9 cellular contexts compared by ENCODE assay signal in the genomic region with DNA sequence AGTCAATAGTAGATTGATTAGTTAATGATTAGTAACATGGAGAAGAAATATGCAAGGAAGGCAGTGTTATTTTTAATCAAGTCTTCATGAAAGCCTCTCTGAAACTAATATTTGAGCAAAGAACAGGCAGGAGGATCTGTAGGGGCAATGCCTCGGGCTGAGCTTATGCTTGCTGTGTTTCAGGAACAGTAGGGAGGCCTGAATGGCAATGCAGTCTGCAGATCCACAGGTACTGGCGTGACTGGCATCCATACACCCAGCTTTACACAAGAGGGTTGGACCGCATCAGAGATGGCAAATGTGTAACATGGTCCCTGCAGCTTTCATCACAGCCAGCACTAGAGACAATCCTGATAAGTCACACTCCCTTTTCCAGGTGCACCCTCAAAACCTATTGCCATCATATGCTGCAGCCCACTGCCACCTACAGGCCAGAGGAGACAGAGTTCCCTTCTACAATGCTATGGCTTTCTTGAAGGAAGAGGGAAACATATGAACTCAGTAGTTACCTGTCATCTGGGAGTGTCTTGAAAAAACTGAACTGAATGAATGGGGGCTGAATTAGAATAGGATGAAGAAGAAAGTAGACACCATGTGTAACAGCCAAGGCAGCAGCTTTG.
DNase-seq lines count a peak whose midpoint lies in the region; ATAC-seq and TF ChIP-seq lines count a peak whose summit lies in the region.
"Had no signal": no experiment of that assay in that cellular context is flagged by ENCODE, and none has a peak within 500 bp of the region (broad histone marks: within the 10 kb centered on the region; RNA-seq: fewer than 3 reads in every experiment).

No MANE protein-coding gene starts in this region.

- TF ChIP-seq CTCF in chondrocyte (IDR thresholded peaks at IDR 0.05) = peak; percentile 77

- no peak overlapping the region for H3K23ac ChIP-seq in mesenchymal stem cell (ENCODE audit: low read length in 2 of 2)

- no peak overlapping the region for H3K14ac ChIP-seq in mesenchymal stem cell (ENCODE audit: low read length in 2 of 2)

- no peak overlapping the region for H2BK5ac ChIP-seq in mesenchymal stem cell (ENCODE audit: low read depth, low read length, poor library complexity, severe bottlenecking)

- H3K27me3 ChIP-seq in mesenchymal stem cell (ENCODE audit: control insufficient read depth in 1 of 2, insufficient read depth in 1 of 2, low read length in 2 of 2) = peaks cover 0 to 7% of the 10 kb centered on the region in 2 experiments

- H2BK120ac ChIP-seq in mesenchymal stem cell (ENCODE audit: low read depth, low read length) = no peak overlapping the region

- H3K27ac Mint-ChIP-seq in chondrocyte (ENCODE audit: unreplicated experiment) (no peak overlapping the region), immature natural killer cell (no peak overlapping the region)

- no peak overlapping the region for H3K4ac ChIP-seq in mesenchymal stem cell (ENCODE audit: low read depth in 1 of 2, low read length in 2 of 2)

- no peak overlapping the region for H3K4me3 Mint-ChIP-seq in chondrocyte (ENCODE audit: unreplicated experiment)
- no peak overlapping the region for H3K4me3 Mint-ChIP-seq in immature natural killer cell
- H3K4me3 Mint-ChIP-seq: activated T-cell treated with anti-CD3 and anti-CD28 coated beads, Interleukin-2, amount 50 U/mL, for 72 hours had no signal

- H2AFZ ChIP-seq in mesenchymal stem cell (ENCODE audit: low read depth, low read length) = no peak overlapping the region

- H3K4me1 Mint-ChIP-seq in chondrocyte (ENCODE audit: low read depth) (no peaks in the 10 kb centered on the region), immature natural killer cell (no peaks in the 10 kb centered on the region)

- H3K27ac ChIP-seq in mesenchymal stem cell (ENCODE audit: low read length, poor library complexity, severe bottlenecking) = no peak overlapping the region

- peaks cover 4% of the 10 kb centered on the region for H3K27me3 Mint-ChIP-seq in chondrocyte (ENCODE audit: low read depth)
- peaks cover 0 to 3% (median 0%) of the 10 kb centered on the region in 3 donors for H3K27me3 Mint-ChIP-seq in immature natural killer cell (ENCODE audit: low read depth in 3 of 3)

- no peak overlapping the region for H2BK15ac ChIP-seq in mesenchymal stem cell (ENCODE audit: low read depth, poor library complexity, severe bottlenecking)

- H3K9ac ChIP-seq in mesenchymal stem cell (ENCODE audit: low read length) = no peak overlapping the region

- WGBS in mesenchymal stem cell = 47% methylated on average over 3 of the region's 3 CpGs

- no peak overlapping the region for H3K4me3 ChIP-seq in mesenchymal stem cell (ENCODE audit: insufficient read depth in 1 of 2, low read depth in 1 of 2, low read length in 2 of 2)

- no peaks in the 10 kb centered on the region for H3K4me1 ChIP-seq in mesenchymal stem cell (ENCODE audit: control insufficient read depth, insufficient read depth, low read depth, low read length)

- no peak overlapping the region for H2AK5ac ChIP-seq in mesenchymal stem cell (ENCODE audit: low read length, severe bottlenecking)

- no peak overlapping the region for H4K91ac ChIP-seq in mesenchymal stem cell (ENCODE audit: low read length)

- no peak overlapping the region for H3K4me2 ChIP-seq in mesenchymal stem cell (ENCODE audit: low read length, poor library complexity, severe bottlenecking)

- no peak overlapping the region for H2BK12ac ChIP-seq in mesenchymal stem cell (ENCODE audit: low read length in 2 of 2)

- no peak overlapping the region for H4K8ac ChIP-seq in mesenchymal stem cell (ENCODE audit: low read length)

- H3K36me3 Mint-ChIP-seq in chondrocyte (ENCODE audit: low read depth) (no peaks in the 10 kb centered on the region), immature natural killer cell (no peaks in the 10 kb centered on the region)

- peak; percentile 75 for ATAC-seq in HG02884 (IDR thresholded peaks at IDR 0.05; ENCODE audit: unreplicated experiment)
- ATAC-seq: activated T-cell treated with anti-CD3 and anti-CD28 coated beads, Interleukin-2, amount 50 U/mL, for 72 hours had no signal

- H3K9me3 ChIP-seq in mesenchymal stem cell (ENCODE audit: control insufficient read depth, low read length) = no peaks in the 10 kb centered on the region

- peaks cover 9% of the 10 kb centered on the region for H3K9me3 Mint-ChIP-seq in chondrocyte (ENCODE audit: low read depth)
- H3K9me3 Mint-ChIP-seq in immature natural killer cell = peaks cover 0 to 2% (median under 1%) of the 10 kb centered on the region in 6 donors
- H3K9me3 Mint-ChIP-seq: activated T-cell treated with anti-CD3 and anti-CD28 coated beads, Interleukin-2, amount 50 U/mL, for 72 hours had no signal

- no peaks in the 10 kb centered on the region for H3K79me1 ChIP-seq in mesenchymal stem cell (replicated peaks; ENCODE audit: low read length, poor library complexity, severe bottlenecking)

- peak; percentile 11 for DNase-seq in activated CD4-positive, alpha-beta T cell treated with anti-CD3 and anti-CD28 coated beads for 48 hours
- no peak for DNase-seq in activated CD4-positive, alpha-beta T cell treated with anti-CD3 and anti-CD28 coated beads for 4 hours
- DNase-seq in NCI-H460 (ENCODE audit: extremely low read depth, low read depth) (peak; percentile 13), chondrocyte (ENCODE audit: low spot score) (no peak), mesenchymal stem cell (peak; percentile 15), immature natural killer cell (no peak)
- DNase-seq in stimulated activated CD4-positive, alpha-beta T cell treated with anti-CD3 and anti-CD28 coated beads, Interleukin-12 subunit alpha, Interleukin-12 subunit beta, amount 100 ng/mL, for 4 hours = no peak

- no peaks in the 10 kb centered on the region for H3K36me3 ChIP-seq in mesenchymal stem cell (ENCODE audit: control insufficient read depth in 1 of 2, insufficient read depth in 2 of 2, low read depth in 1 of 2, low read length in 2 of 2)

- H3K18ac ChIP-seq in mesenchymal stem cell (ENCODE audit: low read depth in 1 of 2, low read length in 2 of 2) = no peak overlapping the region

Comparison
In these comparisons a context has a peak if more than half of its experiments do, and no peak if none do; other contexts are left out.
1. DNase-seq: peak in activated CD4-positive, alpha-beta T cell treated with anti-CD3 and anti-CD28 coated beads for 48 hours (single experiment), NCI-H460 (single experiment) and mesenchymal stem cell (single experiment); none in activated CD4-positive, alpha-beta T cell treated with anti-CD3 and anti-CD28 coated beads for 4 hours (0 of 2), chondrocyte (single experiment), stimulated activated CD4-positive, alpha-beta T cell treated with anti-CD3 and anti-CD28 coated beads, Interleukin-12 subunit alpha, Interleukin-12 subunit beta, amount 100 ng/mL, for 4 hours (single experiment) and immature natural killer cell (0 of 3).